12 cellular contexts compared by ENCODE assay signal in genomic region chr1:29810121-29811120, GRCh38.
"Had no signal": no experiment of that assay in that cellular context is flagged by ENCODE, and none has a peak within 500 bp of the region (broad histone marks: within the 10 kb centered on the region; RNA-seq: fewer than 3 reads in every experiment).

No MANE protein-coding gene starts in this region.

- DNase-seq: activated B cell treated with CpG ODN at 0.5 μM for 24 hours; activated naive CD4-positive, alpha-beta T cell treated with Interleukin-2 at 50 U/mL for 16 hours; activated naive CD8-positive, alpha-beta T cell treated with anti-CD3 and anti-CD28 coated beads, Interleukin-2, amount 50 U/mL, for 24 hours; effector CD4-positive, alpha-beta T cell; gastrocnemius medialis; heart right ventricle; kidney; midbrain; T-helper 17 cell; trophoblast cell had no signal

- FAIRE-seq: bronchial epithelial cell, colon, kidney had no signal
